In the genomic region with DNA sequence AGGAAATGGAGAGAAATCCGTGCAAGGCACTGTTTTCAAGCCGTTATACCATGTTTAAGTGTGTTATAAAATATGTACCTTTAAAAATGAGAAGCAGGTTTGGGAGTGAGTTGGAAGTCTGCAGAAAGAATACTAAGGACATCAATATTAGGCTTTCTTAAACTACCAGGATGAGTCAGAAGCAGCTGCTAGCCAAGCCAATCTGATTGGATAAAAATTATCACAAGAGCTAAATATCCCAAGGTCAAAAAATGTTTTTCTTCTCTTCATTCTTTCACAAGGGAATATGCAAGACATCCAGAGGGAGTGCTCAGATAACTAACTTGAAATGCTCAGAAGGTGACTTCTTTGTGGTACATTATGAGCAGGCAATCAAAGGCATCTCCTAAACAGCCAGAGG, we compare ENCODE assay signal across 20 cellular contexts. TPM values are rescaled to one million over a fixed set of nuclear protein-coding genes. Genes with fewer than 3 reads are reported as not detected.
A peak's percentile ranks its signal among the peaks of the same experiment; 100 is the strongest.
DNase-seq lines count a peak whose midpoint lies in the region; ATAC-seq, FAIRE-seq and TF ChIP-seq lines count a peak whose summit lies in the region.
"Had no signal": no experiment of that assay in that cellular context is flagged by ENCODE, and none has a peak within 500 bp of the region (broad histone marks: within the 10 kb centered on the region; RNA-seq: fewer than 3 reads in every experiment).

No MANE protein-coding gene starts in this region.

- H3K9ac ChIP-seq in K562 (ENCODE audit: insufficient read depth in 1 of 2, low read depth in 2 of 2, low read length in 2 of 2), result no peak overlapping the region

- H3K79me2 ChIP-seq in K562 (ENCODE audit: control insufficient read depth, insufficient read depth, low read length), result no peaks in the 10 kb centered on the region

- CTCF ChIA-PET in AG04450 (lab: Charles Lee) (interaction anchor here (0.6 to 2.0 kb wide), 3 partner anchors 51 to 589 kb away, joined by 4 to 8 read pairs (median 5); no protein-coding TSS in a partner anchor), K562 (lab: Yijun Ruan, JAX; ENCODE audit: low intra/inter-chr PET ratio) (no interaction called here)

- H3K36me3 ChIP-seq in K562 (ENCODE audit: control insufficient read depth, insufficient read depth, low read length), result no peaks in the 10 kb centered on the region

- in situ Hi-C loops in K562 (cut with MboI), result no loop called here

- WGBS in K562 (ENCODE audit: insufficient coverage, low coverage, missing lambda C conversion rate), result 0% methylated on average over 2 of the region's 2 CpGs

- TF ChIP-seq CTCF in AG04450 (IDR thresholded peaks at IDR 0.05; ENCODE audit: low read depth, low read length), result no peak
- TF ChIP-seq CTCF in HFF-Myc (IDR thresholded peaks at IDR 0.05; ENCODE audit: low read depth, low read length, missing control alignments), result no peak
- TF ChIP-seq CTCF in K562 (IDR thresholded peaks at IDR 0.05 in 2 of 3, conservative IDR thresholded peaks at IDR 0.05 in 1 of 3; ENCODE audit: insufficient read depth in 2 of 3, low read depth in 1 of 3, low read length in 3 of 3), result no peak
- TF ChIP-seq CTCF in foreskin fibroblast (IDR thresholded peaks at IDR 0.05; ENCODE audit: low read depth, low read length), result no peak

- H3K27ac ChIP-seq in AG04450 (ENCODE audit: low read depth, low read length), result peak overlapping the region; percentile 42
- no peak overlapping the region for H3K27ac ChIP-seq in K562 (ENCODE audit: extremely low read depth, low read depth, low read length)
- H3K27ac ChIP-seq: A549, right atrium auricular region had no signal

- no peaks in the 10 kb centered on the region for H3K9me1 ChIP-seq in K562 (ENCODE audit: control insufficient read depth, insufficient read depth, low read length)

- H2AFZ ChIP-seq in K562 (ENCODE audit: low read depth, low read length), result no peak overlapping the region

- no peak for TF ChIP-seq POLR2A in K562 (conservative IDR thresholded peaks at IDR 0.05)

- peak; percentile 75 for DNase-seq in AG04450 (ENCODE audit: low read depth, low spot score)
- peak; percentile 6 for DNase-seq in HFF-Myc (ENCODE audit: extremely low read depth, low read depth)
- no peak for DNase-seq in K562 (ENCODE audit: extremely low read depth in 1 of 4, low spot score in 3 of 4)
- peak; percentile 59 to 76 for DNase-seq in foreskin fibroblast
- DNase-seq in stimulated activated CD4-positive, alpha-beta T cell treated with anti-CD3 and anti-CD28 coated beads, Interleukin-2, amount 100 ng/mL, for 24 hours, result no peak
- DNase-seq in pons (ENCODE audit: low spot score), result no peak
- DNase-seq: activated CD8-positive, alpha-beta memory T cell treated with anti-CD3 and anti-CD28 coated beads for 24 hours; activated naive CD8-positive, alpha-beta T cell treated with anti-CD3 and anti-CD28 coated beads for 36 hours; cerebellar nuclear complex; head of caudate nucleus; kidney; mesendoderm; NCI-H2029; T-helper 2 cell had no signal

- no peak for TF ChIP-seq EP300 in K562 (IDR thresholded peaks at IDR 0.05; ENCODE audit: low read length)

- no peaks in the 10 kb centered on the region for H3K4me1 ChIP-seq in K562 (replicated peaks in 1 of 2; ENCODE audit: control insufficient read depth in 2 of 2, insufficient read depth in 2 of 2, low read length in 2 of 2)
- H3K4me1 ChIP-seq: A549, right atrium auricular region had no signal

- no peaks in the 10 kb centered on the region for H4K20me1 ChIP-seq in K562 (replicated peaks; ENCODE audit: control insufficient read depth, insufficient read depth, low read length)

- intact Hi-C loops in K562 (cut with micrococcal nuclease), result no loop called here

- no peak for ATAC-seq in K562
- ATAC-seq in HG03196 (IDR thresholded peaks at IDR 0.05; ENCODE audit: unreplicated experiment), result no peak
- ATAC-seq in GM18861 (IDR thresholded peaks at IDR 0.05; ENCODE audit: unreplicated experiment), result no peak
- ATAC-seq: A549, Right ventricle myocardium inferior had no signal

- H3K27me3 ChIP-seq in AG04450 (ENCODE audit: control insufficient read depth, insufficient read depth, low read length) (no peaks in the 10 kb centered on the region), K562 (ENCODE audit: control insufficient read depth in 2 of 2, insufficient read depth in 2 of 2, low read length in 2 of 2) (peaks cover 19 to 30% of the 10 kb centered on the region in 2 experiments; a peak in 4 of 5 replicates)
- H3K27me3 ChIP-seq: right atrium auricular region had no signal

- no peak overlapping the region for H3K4me2 ChIP-seq in K562 (ENCODE audit: insufficient read depth, low read length)
- H3K4me2 ChIP-seq: A549 had no signal

- no peak for TF ChIP-seq RAD21 in K562 (CRISPR knock-in tag; conservative IDR thresholded peaks at IDR 0.05 in 1 of 2, IDR thresholded peaks at IDR 0.05 in 1 of 2)

- no peak overlapping the region for H3K4me3 ChIP-seq in AG04450 (ENCODE audit: low read depth, low read length)
- no peak overlapping the region for H3K4me3 ChIP-seq in HFF-Myc (replicated peaks; ENCODE audit: low read depth, low read length)
- H3K4me3 ChIP-seq in K562, result no peak overlapping the region
- H3K4me3 ChIP-seq in foreskin fibroblast (ENCODE audit: low read depth in 1 of 2, low read length in 2 of 2), result no peak overlapping the region
- H3K4me3 ChIP-seq: A549, right atrium auricular region had no signal

- no TSS peak for BruUV-seq in K562 (replicated peaks; lab: Mats Ljungman, UMichigan)

- POLR2A ChIA-PET in AG04450 (lab: Yijun Ruan, JAX), result interaction anchor here (1.2 to 1.3 kb wide), 2 partner anchors 39 to 297 kb away, joined by 3 to 5 read pairs; no protein-coding TSS in a partner anchor
- POLR2A ChIA-PET in K562 (lab: Yijun Ruan, JAX), result interaction anchor here (1.0 to 1.3 kb wide), 3 partner anchors 11 to 28 kb away, joined by 3 to 4 read pairs (median 3); no protein-coding TSS in a partner anchor

- FAIRE-seq in K562 (lab: Jason Lieb, UNC), result no peak
- FAIRE-seq: A549, kidney had no signal

- H3K9me3 ChIP-seq in AG04450 (ENCODE audit: control insufficient read depth, insufficient read depth, low read length) (no peaks in the 10 kb centered on the region), K562 (replicated peaks; ENCODE audit: control insufficient read depth, insufficient read depth, low read depth, low read length) (no peaks in the 10 kb centered on the region)
- H3K9me3 ChIP-seq: A549, right atrium auricular region had no signal

RNA-seq across cellular contexts. Expression of gene CKAP5, which starts 19.3 kb away (rescaled TPM):
- polyA plus RNA-seq in AG04450 (2011; rRNA removed) (93.1 and 114 TPM in 2 replicates), K562 (2011; rRNA removed) (221 and 239 TPM in 2 replicates), K562 (2014; fragmentation: Illumina TruSeq; extraction: Trizol) (135 and 155 TPM in 2 replicates), K562 (2014; fragmentation: Nextera tagmentation; extraction: Ambion mirVana) (10 to 100 TPM; 60.1 to 75.7 TPM), K562 (2014; rRNA removed) (105 and 116 TPM in 2 replicates)
- polyA minus RNA-seq in AG04450 (2011; rRNA and poly(A)+ RNA removed), result 120 and 138 TPM in 2 replicates
- total RNA-seq in K562 (2011; cell fraction: chromatin; rRNA removed; ENCODE audit: low replicate concordance), result 99.5 and 276 TPM in 2 replicates
- total RNA-seq in K562 (2011; cell fraction: nucleolus; rRNA removed), result 54.9 and 87.6 TPM in 2 replicates
- total RNA-seq in K562 (2011; cell fraction: nucleoplasm; rRNA removed), result 124 and 137 TPM in 2 replicates
- total RNA-seq in K562 (2014; rRNA removed) (92.5 and 95.7 TPM in 2 replicates), K562 (2014; rRNA removed; fragmentation: Illumina TruSeq; extraction: Trizol) (139 and 196 TPM in 2 replicates), K562 (2015; rRNA removed; fragmentation: Illumina TruSeq; extraction: Trizol) (166 and 168 TPM in 2 replicates), K562 (2021) (171 and 180 TPM in 2 replicates)
- 114 and 128 TPM in 2 replicates for polyA plus RNA-seq in K562 (2011; cell fraction: cytosol; rRNA removed)
- polyA plus RNA-seq in K562 (2011; cell fraction: nucleus; rRNA removed), result 160 and 231 TPM in 2 replicates
- 70.2 and 88.8 TPM in 2 replicates for polyA plus RNA-seq in K562 (2012)
- 387 and 418 TPM in 2 replicates for polyA minus RNA-seq in K562 (2011; rRNA and poly(A)+ RNA removed)
- polyA minus RNA-seq in K562 (2011; cell fraction: cytosol; rRNA and poly(A)+ RNA removed), result 125 and 129 TPM in 2 replicates
- polyA minus RNA-seq in K562 (2011; cell fraction: nucleus; rRNA and poly(A)+ RNA removed), result 52.5 and 135 TPM in 2 replicates

RNA-seq across cellular contexts. Expression of gene LRP4, which starts 53.0 kb away (rescaled TPM):
- polyA plus RNA-seq in AG04450 (2011; rRNA removed) (3.8 and 4.1 TPM in 2 replicates), K562 (2011; rRNA removed) (0.30 and 0.54 TPM in 2 replicates), K562 (2014; fragmentation: Illumina TruSeq; extraction: Trizol) (0.30 and 0.32 TPM in 2 replicates), K562 (2014; fragmentation: Nextera tagmentation; extraction: Ambion mirVana) (under 1 TPM; 0.04 to 0.10 TPM), K562 (2014; rRNA removed) (0.04 and 0.19 TPM in 2 replicates)
- polyA minus RNA-seq in AG04450 (2011; rRNA and poly(A)+ RNA removed), result 11.6 and 12.4 TPM in 2 replicates
- total RNA-seq in K562 (2011; cell fraction: chromatin; rRNA removed; ENCODE audit: low replicate concordance), result 1.4 and 1.5 TPM in 2 replicates
- 0.79 and 1.2 TPM in 2 replicates for total RNA-seq in K562 (2011; cell fraction: nucleolus; rRNA removed)
- 0.66 and 1.8 TPM in 2 replicates for total RNA-seq in K562 (2011; cell fraction: nucleoplasm; rRNA removed)
- total RNA-seq in K562 (2014; rRNA removed) (0.09 and 0.16 TPM in 2 replicates), K562 (2014; rRNA removed; fragmentation: Illumina TruSeq; extraction: Trizol) (0.25 and 0.29 TPM in 2 replicates), K562 (2015; rRNA removed; fragmentation: Illumina TruSeq; extraction: Trizol) (0.07 TPM in 1 of 2 replicates, not detected in the other), K562 (2021) (0.35 and 0.60 TPM in 2 replicates)
- 0.21 and 0.34 TPM in 2 replicates for polyA plus RNA-seq in K562 (2011; cell fraction: cytosol; rRNA removed)
- polyA plus RNA-seq in K562 (2011; cell fraction: nucleus; rRNA removed), result 0.87 and 1.3 TPM in 2 replicates
- polyA plus RNA-seq in K562 (2012), result 0.08 and 0.22 TPM in 2 replicates
- polyA minus RNA-seq in K562 (2011; rRNA and poly(A)+ RNA removed), result 0.46 and 0.72 TPM in 2 replicates
- 1.0 and 1.7 TPM in 2 replicates for polyA minus RNA-seq in K562 (2011; cell fraction: cytosol; rRNA and poly(A)+ RNA removed)
- polyA minus RNA-seq in K562 (2011; cell fraction: nucleus; rRNA and poly(A)+ RNA removed), result 0.78 and 1.1 TPM in 2 replicates
- polyA plus RNA-seq: neural cell had no signal

Comparison
In these comparisons a context has a peak if more than half of its experiments do, and no peak if none do; other contexts are left out.
1. DNase-seq: peak in AG04450 (single experiment), HFF-Myc (single experiment) and foreskin fibroblast (2 of 2); none in K562 (0 of 4), stimulated activated CD4-positive, alpha-beta T cell treated with anti-CD3 and anti-CD28 coated beads, Interleukin-2, amount 100 ng/mL, for 24 hours (0 of 2) and pons (single experiment).